Comparison of ENCODE assay signal across 24 cellular contexts in genomic region chr2:30068067-30068466, GRCh38.
DNase-seq lines count a peak whose midpoint lies in the region; ATAC-seq, FAIRE-seq and TF ChIP-seq lines count a peak whose summit lies in the region.
"Had no signal": no experiment of that assay in that cellular context is flagged by ENCODE, and none has a peak within 500 bp of the region (broad histone marks: within the 10 kb centered on the region; RNA-seq: fewer than 3 reads in every experiment).

No MANE protein-coding gene starts in this region.

- in situ Hi-C loops in transverse colon (cut with MboI; ENCODE audit: low pct_ligation_motif_present in 1 of 4, low pct_unique_long_range_greater_than_20kb in 1 of 4, low sequenced_read_pairs in 3 of 4), result no loop called here

- H3K79me2 ChIP-seq in PC-3 (ENCODE audit: low read length), result no peaks in the 10 kb centered on the region

- CTCF ChIA-PET in PC-3 (lab: Charles Lee), result interaction anchor here (0.7 kb wide), 1 partner anchor 192 kb away, joined by 9 read pairs; no protein-coding TSS in a partner anchor

- no peak for TF ChIP-seq EP300 in transverse colon (IDR thresholded peaks at IDR 0.05; ENCODE audit: low read depth)

- H3K36me3 ChIP-seq in MG63, result no peaks in the 10 kb centered on the region
- no peaks in the 10 kb centered on the region for H3K36me3 ChIP-seq in PC-3 (ENCODE audit: low read depth, low read length)
- no peaks in the 10 kb centered on the region for H3K36me3 ChIP-seq in transverse colon
- H3K36me3 ChIP-seq in small intestine (ENCODE audit: control insufficient read depth in 2 of 2, insufficient read depth in 2 of 2, low read length in 2 of 2), result no peaks in the 10 kb centered on the region
- H3K36me3 ChIP-seq: BE2C, BLaER1 had no signal

- no TSS peak for BruUV-seq in PC-3 (replicated peaks; lab: Mats Ljungman, UMichigan)

- H3K9ac ChIP-seq in PC-3 (ENCODE audit: low read length), result no peak overlapping the region
- H3K9ac ChIP-seq: BLaER1 had no signal

- H3K4me3 ChIP-seq in MG63 (no peak overlapping the region), PC-3 (ENCODE audit: low read length) (no peak overlapping the region), transverse colon (no peak overlapping the region), small intestine (ENCODE audit: low read depth in 1 of 2, low read length in 2 of 2) (no peak overlapping the region)
- H3K4me3 ChIP-seq: BLaER1 had no signal

- peak; percentile 37 for ATAC-seq in PC-3

- H3K27ac ChIP-seq in PC-3 (ENCODE audit: low read length) (no peak overlapping the region), transverse colon (no peak overlapping the region), small intestine (ENCODE audit: low read depth in 1 of 2, low read length in 1 of 2) (no peak overlapping the region)
- H3K27ac ChIP-seq: BLaER1 had no signal

- H3K9me2 ChIP-seq in PC-3 (replicated peaks; ENCODE audit: low read length), result no peaks in the 10 kb centered on the region

- H3K27me3 ChIP-seq in MG63 (no peaks in the 10 kb centered on the region), PC-3 (ENCODE audit: low read length) (no peaks in the 10 kb centered on the region), transverse colon (peaks cover 2% of the 10 kb centered on the region), small intestine (ENCODE audit: control insufficient read depth in 2 of 2, insufficient read depth in 2 of 2, low read length in 2 of 2) (peaks cover 0 to 5% of the 10 kb centered on the region in 2 donors)
- H3K27me3 ChIP-seq: BE2C, BLaER1 had no signal

- no peak overlapping the region for H2AFZ ChIP-seq in PC-3 (ENCODE audit: low read length)

- no peak for TF ChIP-seq CTCF in PC-3 (conservative IDR thresholded peaks at IDR 0.05; ENCODE audit: low read depth, low read length)
- TF ChIP-seq CTCF in transverse colon (IDR thresholded peaks at IDR 0.05), result no peak

- TF ChIP-seq POLR2A in transverse colon (IDR thresholded peaks at IDR 0.05), result no peak

- DNase-seq in MG63 (peak; percentile 2), PC-3 (peak; percentile 36), transverse colon (peak; percentile 9), GDM1 (lab: John Stamatoyannopoulos, UW) (no peak), small intestine (no peak)
- DNase-seq: 8988T; ACHN; BE2C; C1 segment of cervical spinal cord; CD4-positive, alpha-beta memory T cell; CD4-positive, CD25-positive, alpha-beta regulatory T cell; CD8-positive, alpha-beta memory T cell; COR-L47; DMS 273 treated with DMSO at 0.1 percent for 48 hours; DMS153; DMS53; DMS79; DND-41; EL; GF-D8 had no signal

- POLR2A ChIA-PET in PC-3 (lab: Charles Lee; ENCODE audit: unreplicated experiment), result no interaction called here

- H3K4me2 ChIP-seq in PC-3 (ENCODE audit: low read length), result no peak overlapping the region
- H3K4me2 ChIP-seq: BLaER1 had no signal

- H3K9me3 ChIP-seq in MG63 (peaks cover 18% of the 10 kb centered on the region), PC-3 (ENCODE audit: low read length) (peaks cover 12% of the 10 kb centered on the region; the same call in 1 of the 2 replicates), transverse colon (peaks cover 3 to 27% of the 10 kb centered on the region in 2 donors), small intestine (ENCODE audit: control insufficient read depth, low read depth) (no peaks in the 10 kb centered on the region)
- H3K9me3 ChIP-seq: BE2C had no signal

- peaks cover 11% of the 10 kb centered on the region; the same call in 1 of the 2 replicates for H3K4me1 ChIP-seq in PC-3 (ENCODE audit: insufficient read depth, low read length)
- no peaks in the 10 kb centered on the region for H3K4me1 ChIP-seq in transverse colon
- H3K4me1 ChIP-seq in small intestine (ENCODE audit: control insufficient read depth in 2 of 2, insufficient read depth in 1 of 2, low read depth in 1 of 2, low read length in 1 of 2), result no peaks in the 10 kb centered on the region
- H3K4me1 ChIP-seq: BE2C, BLaER1 had no signal

- H4K20me1 ChIP-seq in PC-3 (ENCODE audit: low read length), result no peaks in the 10 kb centered on the region
- H4K20me1 ChIP-seq: BLaER1 had no signal

- intact Hi-C loops in PC-3 (cut with micrococcal nuclease), result loop anchor here (2.0 kb wide), 1 partner anchor 41 kb away; no protein-coding TSS in a partner anchor
- intact Hi-C loops in transverse colon (cut with DNase I; ENCODE audit: low total_unique reads), result no loop called here

- no peak for FAIRE-seq in small intestine (lab: Jason Lieb, UNC)
- FAIRE-seq: A204.1, GM12891, GM19239 had no signal

- no peaks in the 10 kb centered on the region for H3F3A ChIP-seq in PC-3 (ENCODE audit: low read length, unreplicated experiment)

Comparison
In these comparisons a context has a peak if more than half of its experiments do, and no peak if none do; other contexts are left out.
1. DNase-seq: peak in MG63 (single experiment), PC-3 (single experiment) and transverse colon (single experiment); none in GDM1 (single experiment) and small intestine (single experiment).